ENCODE assay signal across 8 cellular contexts in the genomic region with DNA sequence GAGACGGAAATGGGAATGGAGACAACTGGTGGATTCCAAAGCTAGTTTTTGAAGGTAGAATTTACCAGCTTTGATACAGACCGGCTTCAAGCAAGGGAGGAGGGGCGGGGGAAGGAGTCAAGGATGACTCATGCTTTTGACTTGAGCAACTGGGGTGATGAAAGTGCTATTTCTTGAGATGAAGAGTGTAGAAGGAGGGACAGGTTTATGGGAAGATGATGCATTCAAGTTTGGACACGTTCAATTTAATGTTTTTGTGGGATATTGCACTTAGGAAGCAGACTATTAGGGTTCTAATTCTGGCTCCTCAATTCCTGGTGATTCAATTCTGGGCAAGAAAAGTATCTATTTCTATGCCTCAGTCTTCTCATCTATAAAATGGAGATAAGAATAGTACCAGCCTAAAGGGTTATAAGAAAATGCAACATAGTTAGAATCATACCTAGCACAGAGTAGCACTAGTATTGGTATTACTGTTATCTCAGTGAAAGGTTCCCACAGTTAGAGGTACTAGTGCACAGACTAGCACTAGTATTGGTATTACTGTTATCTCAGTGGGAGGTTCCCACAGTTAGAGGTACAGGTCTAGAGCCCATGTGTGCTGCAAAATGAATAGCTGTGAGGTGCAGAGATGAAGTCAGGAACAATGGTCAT. TPM values are rescaled to one million over a fixed set of nuclear protein-coding genes. Genes with fewer than 3 reads are reported as not detected.
DNase-seq lines count a peak whose midpoint lies in the region; ATAC-seq and TF ChIP-seq lines count a peak whose summit lies in the region.

No MANE protein-coding gene starts in this region.

- no peaks in the 10 kb centered on the region for H3K9me3 ChIP-seq in trophoblast cell (ENCODE audit: insufficient read depth, low read depth, low read length)
- no peaks in the 10 kb centered on the region for H3K9me3 ChIP-seq in spleen

- TF ChIP-seq POLR2A in spleen (IDR thresholded peaks at IDR 0.05) = no peak

- H3K27ac ChIP-seq in ACC112 (ENCODE audit: low read depth, low read length) (peak overlapping the region; percentile 74), dorsolateral prefrontal cortex (peak overlapping the region in 34 of 59 donors; percentile 2 to 99 (median 82)), trophoblast cell (ENCODE audit: low read depth, low read length) (peak overlapping the region; percentile 72), spleen (peak overlapping the region in 2 of 8 donors; percentile 22 to 25)

- H3K23ac ChIP-seq in trophoblast cell (ENCODE audit: low read length) = no peak overlapping the region

- no peak overlapping the region for H3K14ac ChIP-seq in trophoblast cell (ENCODE audit: low read length)

- H3K79me2 ChIP-seq in ACC112 (ENCODE audit: control insufficient read depth, insufficient read depth, low read length, unreplicated experiment) = no peaks in the 10 kb centered on the region
- peaks cover 3% of the 10 kb centered on the region for H3K79me2 ChIP-seq in trophoblast cell (ENCODE audit: control insufficient read depth, insufficient read depth, low read length, poor library complexity)

- H3K27me3 ChIP-seq in ACC112 (ENCODE audit: insufficient read depth, low read length) (peaks cover 19% of the 10 kb centered on the region), dorsolateral prefrontal cortex (peaks cover 0 to 16% (median 0%) of the 10 kb centered on the region in 45 donors), trophoblast cell (ENCODE audit: insufficient read depth, low read length) (no peaks in the 10 kb centered on the region), spleen (replicated peaks in 1 of 7) (peaks cover 0 to 28% (median 12%) of the 10 kb centered on the region in 7 donors)

- H4K8ac ChIP-seq in trophoblast cell (ENCODE audit: low read depth, low read length) = peak overlapping the region; percentile 4

- H3K9ac ChIP-seq in trophoblast cell (ENCODE audit: low read length) = no peak overlapping the region

- peak overlapping the region; percentile 11 for H3K4me2 ChIP-seq in trophoblast cell (ENCODE audit: low read length)

- H3K79me1 ChIP-seq in trophoblast cell (ENCODE audit: low read length) = peaks cover 26% of the 10 kb centered on the region

- H2BK5ac ChIP-seq in trophoblast cell (ENCODE audit: low read depth, low read length, poor library complexity) = peak overlapping the region; percentile 78

- H3K36me3 ChIP-seq in ACC112 (ENCODE audit: insufficient read depth, low read length) = no peaks in the 10 kb centered on the region
- peaks cover 2 to 7% of the 10 kb centered on the region in 2 experiments for H3K36me3 ChIP-seq in trophoblast cell (ENCODE audit: control insufficient read depth in 1 of 2, insufficient read depth in 2 of 2, low read length in 2 of 2)
- H3K36me3 ChIP-seq in spleen = no peaks in the 10 kb centered on the region

- H3K4me3 ChIP-seq in ACC112 (ENCODE audit: low read depth, low read length) = no peak overlapping the region
- H3K4me3 ChIP-seq in dorsolateral prefrontal cortex = peak overlapping the region in 1 of 59 donors; percentile 1
- H3K4me3 ChIP-seq in trophoblast cell (ENCODE audit: low read depth, low read length) = no peak overlapping the region
- no peak overlapping the region for H3K4me3 ChIP-seq in spleen

- peak overlapping the region; percentile 69 for H2BK12ac ChIP-seq in trophoblast cell (ENCODE audit: low read length)

- WGBS in trophoblast cell (ENCODE audit: extremely low coverage, insufficient coverage, insufficient read length) = no CpG with 5 or more reads among the region's 4 CpGs
- WGBS in spleen, 5 donors = 23 to 43% (median 28%) methylated on average over 4 of the region's 4 CpGs

- H2AFZ ChIP-seq in ACC112 (ENCODE audit: low read length, unreplicated experiment) (no peak overlapping the region), trophoblast cell (ENCODE audit: insufficient read depth, low read length, poor library complexity) (no peak overlapping the region)

- H3K4ac ChIP-seq in trophoblast cell (ENCODE audit: low read depth, low read length) = no peak overlapping the region

- H4K91ac ChIP-seq in trophoblast cell (ENCODE audit: low read depth, low read length) = peak overlapping the region; percentile 39

- TF ChIP-seq CTCF in dorsolateral prefrontal cortex (IDR thresholded peaks at IDR 0.05 in 54 of 56, conservative IDR thresholded peaks at IDR 0.05 in 2 of 56; ENCODE audit: low read depth in 1 of 56, partially characterized antibody in 56 of 56) (no peak), spleen (IDR thresholded peaks at IDR 0.05 in 8 of 11, conservative IDR thresholded peaks at IDR 0.05 in 3 of 11) (no peak)

- peak overlapping the region; percentile 21 for H2BK120ac ChIP-seq in trophoblast cell (ENCODE audit: insufficient read depth, low read length, poor library complexity)

- H2AK5ac ChIP-seq in trophoblast cell (ENCODE audit: low read length) = no peak overlapping the region

- ATAC-seq in GM19035 (IDR thresholded peaks at IDR 0.05; ENCODE audit: unreplicated experiment) (peak; percentile 89), HG03135 (IDR thresholded peaks at IDR 0.05; ENCODE audit: unreplicated experiment) (peak; percentile 71)

- intact Hi-C loops in dorsolateral prefrontal cortex (cut with DNase I) (loop anchor here in 1 of 2 donors (10.0 kb wide), 1 partner anchor 320 kb away; a partner anchor contains a TSS), spleen (cut with DNase I; ENCODE audit: low total_unique reads) (no loop called here)

- no peak overlapping the region for H4K12ac ChIP-seq in trophoblast cell (ENCODE audit: low read depth, low read length)

- no peak overlapping the region for H3K18ac ChIP-seq in trophoblast cell (ENCODE audit: low read length)

- peaks cover 21% of the 10 kb centered on the region for H3K4me1 ChIP-seq in ACC112 (ENCODE audit: control insufficient read depth, insufficient read depth, low read length, unreplicated experiment)
- peaks cover 22 to 35% of the 10 kb centered on the region in 2 experiments for H3K4me1 ChIP-seq in trophoblast cell (ENCODE audit: control insufficient read depth in 1 of 2, insufficient read depth in 2 of 2, low read length in 2 of 2)
- peaks cover 0 to 36% (median 16%) of the 10 kb centered on the region in 6 donors for H3K4me1 ChIP-seq in spleen

- DNase-seq in T1000 (lab: John Stamatoyannopoulos, UW) (peak; percentile 28), dorsolateral prefrontal cortex (no peak), trophoblast cell (peak; percentile 54 to 76), spleen (no peak), NCI-H2171 treated with DMSO at 0.1 percent for 48 hours (lab: John Stamatoyannopoulos, UW) (no peak)

RNA-seq across cellular contexts. Expression of a gene that starts 4.6 kb away (rescaled TPM):
- total RNA-seq in dorsolateral prefrontal cortex = 10 to 100 TPM in 26 of 120 experiments, 1 to 10 TPM in 91, under 1 TPM in 3; 0.45 to 25.9 (median 6.0) TPM
- polyA plus RNA-seq in trophoblast cell (2013) = 5.7 and 5.9 TPM in 2 replicates
- under 1 TPM in 6 of 7 donors, not detected in 1; 0.34 to 0.73 (median 0.47) TPM for total RNA-seq in spleen
- polyA plus RNA-seq in spleen = under 1 TPM; 0.19 to 0.49 (median 0.39) TPM

Comparison
In these comparisons a context has a peak if more than half of its experiments do, and no peak if none do; other contexts are left out.
1. DNase-seq: peak in T1000 (single experiment) and trophoblast cell (2 of 2); none in dorsolateral prefrontal cortex (0 of 10), spleen (single experiment) and NCI-H2171 treated with DMSO at 0.1 percent for 48 hours (single experiment).